Comparison of ENCODE assay signal across 8 cellular contexts in the genomic region with DNA sequence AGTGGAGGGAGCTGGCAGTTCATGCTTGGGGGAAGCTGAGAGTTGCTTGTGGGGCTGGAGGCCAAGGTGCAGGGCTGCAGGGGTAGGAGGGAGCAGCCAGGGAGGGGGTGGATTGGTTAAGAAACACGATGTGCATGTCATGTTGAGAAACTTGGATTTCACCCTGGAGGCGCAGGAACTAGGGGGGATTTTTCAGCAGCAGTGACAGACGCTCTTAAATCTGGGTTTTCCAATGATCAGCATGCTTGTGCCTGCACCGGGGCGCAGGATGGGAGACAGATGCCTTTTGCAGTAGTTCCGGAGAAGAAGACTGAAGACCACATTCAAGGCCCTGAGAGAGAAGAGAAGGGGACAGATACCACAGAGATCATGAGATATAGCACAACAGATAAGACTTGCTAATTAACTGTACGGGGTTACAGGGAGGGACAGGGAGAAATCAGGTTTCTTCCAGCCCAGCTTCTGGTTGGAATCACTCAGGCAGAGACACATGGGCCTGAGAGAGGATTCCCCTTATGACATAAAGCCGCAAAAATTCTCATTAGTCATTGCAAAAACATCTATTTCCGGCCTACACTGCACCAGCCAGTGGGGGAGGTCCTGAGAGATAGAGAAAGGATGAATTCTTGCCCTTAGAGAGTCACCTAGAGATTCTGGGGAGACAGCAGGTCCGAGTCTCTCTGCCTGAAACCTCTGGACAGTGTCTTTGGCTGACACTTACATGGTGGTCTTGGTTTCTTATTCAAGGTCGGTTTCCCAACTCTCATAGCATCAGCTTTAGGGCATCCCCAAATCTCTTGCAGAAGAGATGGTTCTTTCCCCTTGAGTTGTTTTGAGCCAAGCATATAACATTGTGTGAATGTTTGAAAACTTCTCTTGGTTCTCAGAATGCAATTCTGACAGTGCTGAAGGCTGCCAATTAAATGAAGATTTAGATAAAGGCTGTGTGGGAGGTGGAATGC. TPM values are rescaled to one million over a fixed set of nuclear protein-coding genes. Genes with fewer than 3 reads are reported as not detected.
DNase-seq lines count a peak whose midpoint lies in the region; ATAC-seq and TF ChIP-seq lines count a peak whose summit lies in the region.

No MANE protein-coding gene starts in this region.

- no peaks in the 10 kb centered on the region for H3K79me2 ChIP-seq in hepatocyte

- H3K9me3 Mint-ChIP-seq in activated T-helper 1 cell treated with anti-CD3 and anti-CD28 coated beads, Interleukin-12 subunit alpha, Interleukin-12 subunit beta, Interleukin-2, Interleukin-4 antibody, amounts not matched to agents 30 ng/mL and 10 ng/mL and 1 ng/mL, durations not matched to agents 14 hours and 24 hours and 36 hours = peaks cover 8% of the 10 kb centered on the region
- no peaks in the 10 kb centered on the region for H3K9me3 Mint-ChIP-seq in stimulated activated memory B cell treated with anti-CD40 and anti-IgM and Interleukin-4, amounts not matched to agents 10 μg/mL and 1 μg/mL and 100 μg/mL, for 72 hours

- H2AFZ ChIP-seq in hepatocyte = no peak overlapping the region

- no peaks in the 10 kb centered on the region for H3K36me3 ChIP-seq in hepatocyte (replicated peaks; ENCODE audit: insufficient read depth, low read depth)

- DNase-seq in GM12864 (ENCODE audit: low read depth) (peak; percentile 65), HCEC 1CT (peak; percentile 95), LoVo (ENCODE audit: low spot score) (peak; percentile 54), hepatocyte (ENCODE audit: low spot score) (peak; percentile 66), NCI-H345 (lab: John Stamatoyannopoulos, UW) (no peak), cerebellar cortex (ENCODE audit: low spot score) (no peak)
- peak; percentile 63 for DNase-seq in activated T-helper 1 cell treated with anti-CD3 and anti-CD28 coated beads, Interleukin-12 subunit alpha, Interleukin-12 subunit beta, Interleukin-2, Interleukin-4 antibody, amounts not matched to agents 30 ng/mL and 10 ng/mL and 1 ng/mL, durations not matched to agents 14 hours and 24 hours and 36 hours (ENCODE audit: low spot score)

- ATAC-seq in stimulated activated memory B cell treated with anti-CD40 and anti-IgM and Interleukin-4, amounts not matched to agents 10 μg/mL and 1 μg/mL and 100 μg/mL, for 72 hours = peak; percentile 87

- H3K9me2 ChIP-seq in hepatocyte (replicated peaks; ENCODE audit: insufficient read depth) = no peaks in the 10 kb centered on the region

- no peaks in the 10 kb centered on the region for H3K27me3 ChIP-seq in hepatocyte

- H3K4me3 ChIP-seq in GM12864 (ENCODE audit: low read depth, low read length) (no peak overlapping the region; the same call in 1 of the 2 replicates), hepatocyte (no peak overlapping the region)

- H4K20me1 ChIP-seq in hepatocyte (ENCODE audit: insufficient read depth, poor library complexity, severe bottlenecking) = no peaks in the 10 kb centered on the region

- peak overlapping the region; percentile 99 for H3K27ac Mint-ChIP-seq in activated T-helper 1 cell treated with anti-CD3 and anti-CD28 coated beads, Interleukin-12 subunit alpha, Interleukin-12 subunit beta, Interleukin-2, Interleukin-4 antibody, amounts not matched to agents 30 ng/mL and 10 ng/mL and 1 ng/mL, durations not matched to agents 14 hours and 24 hours and 36 hours
- peak overlapping the region; percentile 87 for H3K27ac Mint-ChIP-seq in stimulated activated memory B cell treated with anti-CD40 and anti-IgM and Interleukin-4, amounts not matched to agents 10 μg/mL and 1 μg/mL and 100 μg/mL, for 72 hours

- intact Hi-C loops in activated T-helper 1 cell treated with anti-CD3 and anti-CD28 coated beads, Interleukin-12 subunit alpha, Interleukin-12 subunit beta, Interleukin-2, Interleukin-4 antibody, amounts not matched to agents 30 ng/mL and 10 ng/mL and 1 ng/mL, durations not matched to agents 14 hours and 24 hours and 36 hours (cut with micrococcal nuclease) = loop anchor here (1.0 to 10.0 kb wide), 7 partner anchors 17 to 1339 kb away; a partner anchor contains a TSS

- peaks cover 7% of the 10 kb centered on the region for H3K4me1 ChIP-seq in hepatocyte (ENCODE audit: insufficient read depth)

- H3K4me2 ChIP-seq in hepatocyte = peak overlapping the region; percentile 25

- TF ChIP-seq CTCF in GM12864 (IDR thresholded peaks at IDR 0.05; ENCODE audit: low read depth, low read length, missing control alignments) = no peak
- TF ChIP-seq CTCF in hepatocyte (IDR thresholded peaks at IDR 0.05; ENCODE audit: poor library complexity) = no peak

- peak overlapping the region; percentile 48 for H3K27ac ChIP-seq in hepatocyte

- H3K4me3 Mint-ChIP-seq in activated T-helper 1 cell treated with anti-CD3 and anti-CD28 coated beads, Interleukin-12 subunit alpha, Interleukin-12 subunit beta, Interleukin-2, Interleukin-4 antibody, amounts not matched to agents 30 ng/mL and 10 ng/mL and 1 ng/mL, durations not matched to agents 14 hours and 24 hours and 36 hours = peak overlapping the region; percentile 78
- peak overlapping the region; percentile 52 for H3K4me3 Mint-ChIP-seq in stimulated activated memory B cell treated with anti-CD40 and anti-IgM and Interleukin-4, amounts not matched to agents 10 μg/mL and 1 μg/mL and 100 μg/mL, for 72 hours

- peaks cover 95% of the 10 kb centered on the region for H3K4me1 Mint-ChIP-seq in activated T-helper 1 cell treated with anti-CD3 and anti-CD28 coated beads, Interleukin-12 subunit alpha, Interleukin-12 subunit beta, Interleukin-2, Interleukin-4 antibody, amounts not matched to agents 30 ng/mL and 10 ng/mL and 1 ng/mL, durations not matched to agents 14 hours and 24 hours and 36 hours (ENCODE audit: low read depth)
- H3K4me1 Mint-ChIP-seq in stimulated activated memory B cell treated with anti-CD40 and anti-IgM and Interleukin-4, amounts not matched to agents 10 μg/mL and 1 μg/mL and 100 μg/mL, for 72 hours = peaks cover 36% of the 10 kb centered on the region

- no peaks in the 10 kb centered on the region for H3K9me3 ChIP-seq in hepatocyte (ENCODE audit: low read depth)

- H3K36me3 Mint-ChIP-seq in activated T-helper 1 cell treated with anti-CD3 and anti-CD28 coated beads, Interleukin-12 subunit alpha, Interleukin-12 subunit beta, Interleukin-2, Interleukin-4 antibody, amounts not matched to agents 30 ng/mL and 10 ng/mL and 1 ng/mL, durations not matched to agents 14 hours and 24 hours and 36 hours (ENCODE audit: low read depth) = peaks cover 4% of the 10 kb centered on the region
- no peaks in the 10 kb centered on the region for H3K36me3 Mint-ChIP-seq in stimulated activated memory B cell treated with anti-CD40 and anti-IgM and Interleukin-4, amounts not matched to agents 10 μg/mL and 1 μg/mL and 100 μg/mL, for 72 hours

- no peaks in the 10 kb centered on the region for H3K27me3 Mint-ChIP-seq in activated T-helper 1 cell treated with anti-CD3 and anti-CD28 coated beads, Interleukin-12 subunit alpha, Interleukin-12 subunit beta, Interleukin-2, Interleukin-4 antibody, amounts not matched to agents 30 ng/mL and 10 ng/mL and 1 ng/mL, durations not matched to agents 14 hours and 24 hours and 36 hours (ENCODE audit: insufficient read depth)
- no peaks in the 10 kb centered on the region for H3K27me3 Mint-ChIP-seq in stimulated activated memory B cell treated with anti-CD40 and anti-IgM and Interleukin-4, amounts not matched to agents 10 μg/mL and 1 μg/mL and 100 μg/mL, for 72 hours

- 55% methylated on average over 10 of the region's 11 CpGs for WGBS in hepatocyte (ENCODE audit: low lambda C conversion rate, missing lambda C conversion rate)

RNA-seq across cellular contexts. Expression of a gene that starts 27.1 kb away (rescaled TPM):
- not detected in 2 replicates for total RNA-seq in activated T-helper 1 cell treated with anti-CD3 and anti-CD28 coated beads, Interleukin-12 subunit alpha, Interleukin-12 subunit beta, Interleukin-2, Interleukin-4 antibody, amounts not matched to agents 30 ng/mL and 10 ng/mL and 1 ng/mL, durations not matched to agents 14 hours and 24 hours and 36 hours
- total RNA-seq in hepatocyte = 1.5 and 2.7 TPM in 2 replicates
- polyA plus RNA-seq in hepatocyte = 1.2 TPM in 2 replicates

Comparison
In these comparisons a context has a peak if more than half of its experiments do, and no peak if none do; other contexts are left out.
1. DNase-seq: peak in GM12864 (single experiment), HCEC 1CT (single experiment), LoVo (single experiment), activated T-helper 1 cell treated with anti-CD3 and anti-CD28 coated beads, Interleukin-12 subunit alpha, Interleukin-12 subunit beta, Interleukin-2, Interleukin-4 antibody, amounts not matched to agents 30 ng/mL and 10 ng/mL and 1 ng/mL, durations not matched to agents 14 hours and 24 hours and 36 hours (single experiment) and hepatocyte (single experiment); none in NCI-H345 (single experiment) and cerebellar cortex (single experiment).